8 cellular contexts compared by ENCODE assay signal in genomic region chr19:33819875-33820781, GRCh38. TPM values are rescaled to one million over a fixed set of nuclear protein-coding genes. Genes with fewer than 3 reads are reported as not detected.
DNase-seq lines count a peak whose midpoint lies in the region; ATAC-seq and TF ChIP-seq lines count a peak whose summit lies in the region.

No MANE protein-coding gene starts in this region.

- TF ChIP-seq CTCF in fibroblast of pulmonary artery (IDR thresholded peaks at IDR 0.05; ENCODE audit: low read length, missing control alignments): no peak

- no peaks in the 10 kb centered on the region for H3K36me3 ChIP-seq in thymus (ENCODE audit: control insufficient read depth, insufficient read depth)

- peak; percentile 71 for ATAC-seq in GM19438 (IDR thresholded peaks at IDR 0.05; ENCODE audit: low read depth, unreplicated experiment)
- peak; percentile 86 to 89 for ATAC-seq in activated T-cell treated with anti-CD3 and anti-CD28 coated beads, Interleukin-2, amount 50 U/mL, for 4 hours
- ATAC-seq in natural killer cell treated with Interleukin-12 subunit alpha and Interleukin-12 subunit beta and Interleukin-15 and Interleukin-18, amount 100 ng/mL, for 72 hours: peak; percentile 86 to 88

- H3K27me3 ChIP-seq in thymus (ENCODE audit: control insufficient read depth, insufficient read depth): peaks cover 14% of the 10 kb centered on the region

- 2% methylated on average over 61 of the region's 61 CpGs for WGBS in thymus

- H3K4me1 ChIP-seq in thymus (ENCODE audit: control insufficient read depth, insufficient read depth, low read length): peaks cover 11% of the 10 kb centered on the region

- DNase-seq in NCI-H748 treated with DMSO at 0.1 percent for 48 hours (lab: John Stamatoyannopoulos, UW) (peak; percentile 51), fibroblast of pulmonary artery (ENCODE audit: low read depth) (peak; percentile 88), NCI-H1694 (lab: John Stamatoyannopoulos, UW) (no peak), NCI-H2081 treated with DMSO at 0.1 percent for 48 hours (lab: John Stamatoyannopoulos, UW) (no peak)
- DNase-seq in activated T-cell treated with anti-CD3 and anti-CD28 coated beads, Interleukin-2, amount 50 U/mL, for 4 hours: peak; percentile 34
- peak; percentile 74 for DNase-seq in natural killer cell treated with Interleukin-12 subunit alpha and Interleukin-12 subunit beta and Interleukin-15 and Interleukin-18, amount 100 ng/mL, for 72 hours (ENCODE audit: low spot score)

- peaks cover 25% of the 10 kb centered on the region for H3K4me1 Mint-ChIP-seq in activated T-cell treated with anti-CD3 and anti-CD28 coated beads, Interleukin-2, amount 50 U/mL, for 4 hours (ENCODE audit: low read depth)
- H3K4me1 Mint-ChIP-seq in natural killer cell treated with Interleukin-12 subunit alpha and Interleukin-12 subunit beta and Interleukin-15 and Interleukin-18, amount 100 ng/mL, for 72 hours (ENCODE audit: low read depth in 2 of 2): peaks cover 0 to 4% of the 10 kb centered on the region in 2 donors

- no peaks in the 10 kb centered on the region for H3K9me3 ChIP-seq in thymus (ENCODE audit: control insufficient read depth)

- no peaks in the 10 kb centered on the region for H3K36me3 Mint-ChIP-seq in activated T-cell treated with anti-CD3 and anti-CD28 coated beads, Interleukin-2, amount 50 U/mL, for 4 hours (ENCODE audit: insufficient read depth)
- H3K36me3 Mint-ChIP-seq in natural killer cell treated with Interleukin-12 subunit alpha and Interleukin-12 subunit beta and Interleukin-15 and Interleukin-18, amount 100 ng/mL, for 72 hours: no peaks in the 10 kb centered on the region

- H3K4me3 ChIP-seq in fibroblast of pulmonary artery (replicated peaks; ENCODE audit: low read depth, low read length) (peak overlapping the region; percentile 45), thymus (ENCODE audit: low read length) (peak overlapping the region; percentile 32)

- H3K9me3 Mint-ChIP-seq in activated T-cell treated with anti-CD3 and anti-CD28 coated beads, Interleukin-2, amount 50 U/mL, for 4 hours: no peaks in the 10 kb centered on the region
- H3K9me3 Mint-ChIP-seq in natural killer cell treated with Interleukin-12 subunit alpha and Interleukin-12 subunit beta and Interleukin-15 and Interleukin-18, amount 100 ng/mL, for 72 hours: no peaks in the 10 kb centered on the region

- H3K27me3 Mint-ChIP-seq in activated T-cell treated with anti-CD3 and anti-CD28 coated beads, Interleukin-2, amount 50 U/mL, for 4 hours (ENCODE audit: low read depth): peaks cover 7% of the 10 kb centered on the region
- peaks cover 0 to 5% of the 10 kb centered on the region in 2 donors for H3K27me3 Mint-ChIP-seq in natural killer cell treated with Interleukin-12 subunit alpha and Interleukin-12 subunit beta and Interleukin-15 and Interleukin-18, amount 100 ng/mL, for 72 hours

- no peak overlapping the region for H3K27ac Mint-ChIP-seq in natural killer cell treated with Interleukin-12 subunit alpha and Interleukin-12 subunit beta and Interleukin-15 and Interleukin-18, amount 100 ng/mL, for 72 hours

- peak overlapping the region; percentile 40 for H3K27ac ChIP-seq in thymus (ENCODE audit: low read depth)

- H3K4me3 Mint-ChIP-seq in activated T-cell treated with anti-CD3 and anti-CD28 coated beads, Interleukin-2, amount 50 U/mL, for 4 hours: peak overlapping the region; percentile 71
- peak overlapping the region; percentile 73 for H3K4me3 Mint-ChIP-seq in natural killer cell treated with Interleukin-12 subunit alpha and Interleukin-12 subunit beta and Interleukin-15 and Interleukin-18, amount 100 ng/mL, for 72 hours

RNA-seq across cellular contexts. Expression of gene KCTD15, which starts 23.5 kb away (rescaled TPM):
- 10 to 100 TPM in 2 of 3 donors, 1 to 10 TPM in 1; 8.0 to 19.8 (median 11.8) TPM for total RNA-seq in activated T-cell treated with anti-CD3 and anti-CD28 coated beads, Interleukin-2, amount 50 U/mL, for 4 hours
- total RNA-seq in natural killer cell treated with Interleukin-12 subunit alpha and Interleukin-12 subunit beta and Interleukin-15 and Interleukin-18, amount 100 ng/mL, for 72 hours: 1 to 10 TPM in 1 of 2 donors, under 1 TPM in 1; 0.59 to 3.4 TPM
- 6.2 TPM for polyA plus RNA-seq in thymus

Comparison
In these comparisons a context has a peak if more than half of its experiments do, and no peak if none do; other contexts are left out.
1. DNase-seq: peak in NCI-H748 treated with DMSO at 0.1 percent for 48 hours (single experiment), activated T-cell treated with anti-CD3 and anti-CD28 coated beads, Interleukin-2, amount 50 U/mL, for 4 hours (single experiment), fibroblast of pulmonary artery (single experiment) and natural killer cell treated with Interleukin-12 subunit alpha and Interleukin-12 subunit beta and Interleukin-15 and Interleukin-18, amount 100 ng/mL, for 72 hours (single experiment); none in NCI-H1694 (single experiment) and NCI-H2081 treated with DMSO at 0.1 percent for 48 hours (single experiment).
2. Peak in every context shown above with its lines, with median percentiles within 50 percentile points of each other: ATAC-seq.